In genomic region chr19:10335149-10336053, GRCh38 we compare ENCODE assay signal across 2 cellular contexts.
TF ChIP-seq lines count a peak whose summit lies in the region.

No MANE protein-coding gene starts in this region.

TF ChIP-seq in IMR-90, 13 proteins besides CTCF, POLR2A, EP300 and RAD21:
- TF ChIP-seq RFX5 (IDR thresholded peaks at IDR 0.05; ENCODE audit: low read depth, low read length) (no peak), CHD1 (IDR thresholded peaks at IDR 0.05; ENCODE audit: low read depth, low read length) (no peak), CEBPB (IDR thresholded peaks at IDR 0.05; ENCODE audit: low read depth, low read length) (no peak), MAFK (IDR thresholded peaks at IDR 0.05; ENCODE audit: low read depth, low read length) (no peak), USF2 (IDR thresholded peaks at IDR 0.05; ENCODE audit: low read depth, low read length) (no peak), BHLHE40 (IDR thresholded peaks at IDR 0.05; ENCODE audit: low read depth, low read length) (no peak), RCOR1 (IDR thresholded peaks at IDR 0.05; ENCODE audit: insufficient replicate concordance, low read length) (no peak), MAZ (IDR thresholded peaks at IDR 0.05; ENCODE audit: borderline replicate concordance, low read depth, low read length) (no peak), MXI1 (IDR thresholded peaks at IDR 0.05; ENCODE audit: borderline replicate concordance, low read depth, low read length) (no peak), NFE2L2 (IDR thresholded peaks at IDR 0.05; ENCODE audit: low read depth, low read length) (no peak), ELK1 (IDR thresholded peaks at IDR 0.05; ENCODE audit: borderline replicate concordance, low read depth, low read length) (no peak), FOS (IDR thresholded peaks at IDR 0.05; ENCODE audit: low read depth, low read length) (no peak), SMC3 (IDR thresholded peaks at IDR 0.05; ENCODE audit: low read depth, low read length) (no peak)

TF ChIP-seq in liver, 16 proteins besides CTCF, POLR2A, EP300 and RAD21:
- TF ChIP-seq RXRA (IDR thresholded peaks at IDR 0.05) (peak; percentile 11 to 44), ZBTB33 (IDR thresholded peaks at IDR 0.05) (no peak), YY1 (IDR thresholded peaks at IDR 0.05) (no peak), TAF1 (conservative IDR thresholded peaks at IDR 0.05) (peak; percentile 30), REST (IDR thresholded peaks at IDR 0.05) (no peak), ATF3 (IDR thresholded peaks at IDR 0.05) (no peak), MAX (IDR thresholded peaks at IDR 0.05) (no peak), HNF4A (conservative IDR thresholded peaks at IDR 0.05) (no peak), SP1 (IDR thresholded peaks at IDR 0.05) (peak; percentile 32)
